In genomic region chr11:124622531-124623451, GRCh38 we compare ENCODE assay signal across 1 cellular context.
A peak's percentile ranks its signal among the peaks of the same experiment; 100 is the strongest.
TF ChIP-seq lines count a peak whose summit lies in the region.

Gene TBRG1, plus strand, starts transcription at chr11:124622864. Its CDS starts 220 bp downstream, at chr11:124623084.

TF ChIP-seq in HEK293, 187 proteins besides CTCF, POLR2A, EP300 and RAD21 (continued from another document and continues in another):
- TF ChIP-seq TSHZ1 (tag by site-specific recombination; IDR thresholded peaks at IDR 0.05; ENCODE audit: borderline replicate concordance) (no peak), ZNF792 (tag by site-specific recombination; IDR thresholded peaks at IDR 0.05) (no peak), ZNF174 (tag by site-specific recombination; IDR thresholded peaks at IDR 0.05) (no peak), TRIM28 (IDR thresholded peaks at IDR 0.05; ENCODE audit: borderline replicate concordance, low read length) (peak; percentile 76; the same call in 1 of the 2 replicates), PRDM4 (tag by site-specific recombination; IDR thresholded peaks at IDR 0.05) (no peak), ZNF23 (tag by site-specific recombination; IDR thresholded peaks at IDR 0.05; ENCODE audit: borderline replicate concordance) (no peak), RBAK (tag by site-specific recombination; IDR thresholded peaks at IDR 0.05) (no peak), ZNF48 (tag by site-specific recombination; IDR thresholded peaks at IDR 0.05) (no peak), ZNF610 (tag by site-specific recombination; IDR thresholded peaks at IDR 0.05; ENCODE audit: borderline replicate concordance) (no peak), ZNF692 (tag by site-specific recombination; IDR thresholded peaks at IDR 0.05) (peak; percentile 27), ZNF341 (tag by site-specific recombination; IDR thresholded peaks at IDR 0.05; ENCODE audit: low read depth) (0 out of 2 replicates have a peak, but pooled peaks have one; percentile 61), ZNF76 (tag by site-specific recombination; IDR thresholded peaks at IDR 0.05; ENCODE audit: borderline replicate concordance, low read depth) (peak; percentile 66; the same call in 1 of the 2 replicates), EGR2 (tag by site-specific recombination; IDR thresholded peaks at IDR 0.05; ENCODE audit: low read depth) (0 out of 2 replicates have a peak, but pooled peaks have one; percentile 17), ZNF548 (tag by site-specific recombination; IDR thresholded peaks at IDR 0.05) (no peak), ZNF514 (tag by site-specific recombination; IDR thresholded peaks at IDR 0.05) (no peak), KLF7 (tag by site-specific recombination; IDR thresholded peaks at IDR 0.05; ENCODE audit: borderline replicate concordance) (no peak), ZNF830 (tag by site-specific recombination; IDR thresholded peaks at IDR 0.05; ENCODE audit: low read depth) (no peak), ZNF777 (tag by site-specific recombination; IDR thresholded peaks at IDR 0.05; ENCODE audit: borderline replicate concordance) (no peak), ZNF239 (tag by site-specific recombination; IDR thresholded peaks at IDR 0.05) (no peak), ZNF791 (tag by site-specific recombination; IDR thresholded peaks at IDR 0.05) (no peak), ZNF629 (tag by site-specific recombination; IDR thresholded peaks at IDR 0.05) (peak; percentile 92), ZNF621 (tag by site-specific recombination; IDR thresholded peaks at IDR 0.05) (no peak), ZBTB21 (tag by site-specific recombination; IDR thresholded peaks at IDR 0.05) (peak; percentile 83), ZNF146 (tag by site-specific recombination; IDR thresholded peaks at IDR 0.05) (no peak), SALL2 (tag by site-specific recombination; IDR thresholded peaks at IDR 0.05; ENCODE audit: borderline replicate concordance) (no peak), ZNF140 (tag by site-specific recombination; IDR thresholded peaks at IDR 0.05) (no peak), KLF16 (tag by site-specific recombination; IDR thresholded peaks at IDR 0.05) (no peak), ZNF843 (tag by site-specific recombination; IDR thresholded peaks at IDR 0.05) (no peak), MYNN (tag by site-specific recombination; IDR thresholded peaks at IDR 0.05; ENCODE audit: borderline replicate concordance) (no peak), ZNF10 (tag by site-specific recombination; IDR thresholded peaks at IDR 0.05) (no peak), SCRT1 (tag by site-specific recombination; IDR thresholded peaks at IDR 0.05; ENCODE audit: borderline replicate concordance) (no peak), ZFP37 (tag by site-specific recombination; IDR thresholded peaks at IDR 0.05) (no peak), ZNF311 (tag by site-specific recombination; IDR thresholded peaks at IDR 0.05; ENCODE audit: borderline replicate concordance) (no peak), KLF9 (tag by site-specific recombination; IDR thresholded peaks at IDR 0.05; ENCODE audit: low read depth) (no peak), ZNF24 (tag by site-specific recombination; IDR thresholded peaks at IDR 0.05) (no peak), ZBTB44 (tag by site-specific recombination; IDR thresholded peaks at IDR 0.05) (no peak), ZNF488 (tag by site-specific recombination; IDR thresholded peaks at IDR 0.05) (no peak), PRDM10 (tag by site-specific recombination; IDR thresholded peaks at IDR 0.05) (peak; percentile 76; the same call in 1 of the 2 replicates), ZNF280C (tag by site-specific recombination; IDR thresholded peaks at IDR 0.05) (no peak), ZBTB26 (tag by site-specific recombination; optimal IDR thresholded peaks at IDR 0.05) (no peak), ZNF391 (tag by site-specific recombination; IDR thresholded peaks at IDR 0.05; ENCODE audit: borderline replicate concordance, low read depth) (no peak), ZNF510 (tag by site-specific recombination; IDR thresholded peaks at IDR 0.05; ENCODE audit: insufficient replicate concordance) (no peak), ZNF600 (tag by site-specific recombination; IDR thresholded peaks at IDR 0.05) (peak; percentile 93), ZNF302 (tag by site-specific recombination; IDR thresholded peaks at IDR 0.05; ENCODE audit: low read depth) (no peak), IKZF3 (tag by site-specific recombination; IDR thresholded peaks at IDR 0.05) (peak; percentile 76), ZSCAN4 (tag by site-specific recombination; IDR thresholded peaks at IDR 0.05) (no peak), ZNF530 (tag by site-specific recombination; IDR thresholded peaks at IDR 0.05; ENCODE audit: low read depth) (no peak), HOXC10 (CRISPR knock-in tag; IDR thresholded peaks at IDR 0.05) (no peak), WT1 (tag by site-specific recombination; IDR thresholded peaks at IDR 0.05) (no peak)
